ENCODE assay signal across 1 cellular context in the genomic region with DNA sequence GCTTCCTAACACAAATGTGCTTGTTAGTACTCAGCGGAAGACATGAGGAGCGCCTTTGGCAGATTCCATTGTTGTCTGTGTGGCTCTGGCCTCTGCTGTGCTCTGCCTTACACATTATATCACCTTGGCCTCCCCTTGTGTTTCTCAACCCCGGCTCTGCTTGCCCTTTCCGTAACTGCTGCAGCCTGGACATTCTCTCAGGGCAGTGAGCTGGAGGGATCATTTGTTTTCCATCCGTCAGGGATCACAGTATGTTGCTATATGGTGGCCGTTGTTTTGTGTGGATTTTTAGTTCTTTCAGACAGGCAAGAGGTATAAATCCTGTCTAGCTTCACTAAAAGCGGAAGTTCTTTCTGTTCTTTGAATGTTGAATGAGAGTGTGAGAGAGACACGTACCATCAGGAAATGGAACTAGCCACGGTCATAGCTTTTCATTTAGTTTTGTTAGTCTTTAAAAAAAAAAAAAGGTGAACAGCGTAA.
TF ChIP-seq lines count a peak whose summit lies in the region.

No MANE protein-coding gene starts in this region.

TF ChIP-seq in GM23338, 12 proteins besides CTCF, POLR2A, EP300 and RAD21 (continued from another document):
- TF ChIP-seq ZNF462 (CRISPR knock-in tag; IDR thresholded peaks at IDR 0.05) (no peak), ZNF114 (CRISPR knock-in tag; IDR thresholded peaks at IDR 0.05) (no peak)
